In the genomic region with DNA sequence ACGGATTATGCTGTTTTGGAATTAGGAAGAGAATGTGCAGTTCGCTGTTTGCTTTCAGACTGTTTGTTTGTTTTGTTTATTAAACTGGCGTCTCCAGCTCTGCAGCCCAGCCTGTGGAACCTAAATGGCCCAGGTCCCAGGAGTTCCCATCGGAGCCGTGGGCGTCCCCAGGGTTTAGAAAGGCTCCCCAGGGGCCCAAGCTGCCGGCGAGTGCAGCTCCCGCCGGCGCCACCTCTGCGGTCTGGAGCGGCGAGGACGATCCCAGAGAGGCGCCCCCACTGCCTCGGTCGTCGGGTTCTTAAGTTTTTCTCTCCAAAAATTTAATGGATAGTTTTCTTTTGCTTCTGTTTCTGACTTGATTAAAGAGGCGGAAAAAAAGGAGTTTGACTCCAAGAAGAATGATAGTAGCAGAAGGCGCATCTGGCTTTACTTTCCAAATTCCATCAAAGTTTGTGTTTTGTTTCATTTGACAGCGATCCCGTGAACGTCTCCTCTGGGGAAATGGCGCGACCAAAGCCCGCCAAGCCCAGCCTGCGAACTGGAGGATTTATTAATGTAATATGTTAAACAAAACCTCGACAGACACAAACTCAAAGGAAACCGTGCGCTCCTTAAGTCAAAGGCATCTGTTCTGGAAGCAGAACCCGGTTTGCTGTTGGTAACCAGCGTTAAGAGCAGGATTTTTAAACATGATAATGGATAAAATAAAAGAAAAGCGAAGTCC, we compare ENCODE assay signal across 8 cellular contexts. TPM values are rescaled to one million over a fixed set of nuclear protein-coding genes. Genes with fewer than 3 reads are reported as not detected.
A peak's percentile ranks its signal among the peaks of the same experiment; 100 is the strongest.
DNase-seq lines count a peak whose midpoint lies in the region; ATAC-seq and TF ChIP-seq lines count a peak whose summit lies in the region.

No MANE protein-coding gene starts in this region.

- peak overlapping the region; percentile 62 for H3K27ac ChIP-seq in fibroblast of lung (ENCODE audit: insufficient read depth, low read length)

- H3K9me3 Mint-ChIP-seq in Calu3 (ENCODE audit: low read depth, unreplicated experiment): no peaks in the 10 kb centered on the region
- peaks cover 0 to 4% (median 0%) of the 10 kb centered on the region in 3 donors for H3K9me3 Mint-ChIP-seq in IgD-negative memory B cell
- H3K9me3 Mint-ChIP-seq in naive thymus-derived CD8-positive, alpha-beta T cell: no peaks in the 10 kb centered on the region

- H3K9ac ChIP-seq in fibroblast of lung (ENCODE audit: insufficient read depth, low read length): no peak overlapping the region

- H3K4me3 ChIP-seq in fibroblast of lung (replicated peaks in 1 of 4; ENCODE audit: control extremely low read depth in 1 of 4, insufficient read depth in 1 of 4, low read depth in 3 of 4, low read length in 4 of 4): peak overlapping the region; percentile 13 to 90 (median 62)

- H3K36me3 Mint-ChIP-seq in Calu3 (ENCODE audit: insufficient read depth, unreplicated experiment) (peaks cover 24% of the 10 kb centered on the region), IgD-negative memory B cell (peaks cover 2% of the 10 kb centered on the region)
- H3K36me3 Mint-ChIP-seq in naive thymus-derived CD8-positive, alpha-beta T cell: no peaks in the 10 kb centered on the region

- H3K4me1 Mint-ChIP-seq in Calu3 (ENCODE audit: low read depth, unreplicated experiment) (no peaks in the 10 kb centered on the region), IgD-negative memory B cell (peaks cover 6 to 13% (median 6%) of the 10 kb centered on the region in 3 donors)
- H3K4me1 Mint-ChIP-seq in naive thymus-derived CD8-positive, alpha-beta T cell: peaks cover 1 to 18% (median 9%) of the 10 kb centered on the region in 4 donors

- POLR2A ChIA-PET in naive thymus-derived CD8-positive, alpha-beta T cell (lab: Charles Lee): no interaction called here

- H3K79me2 ChIP-seq in fibroblast of lung (ENCODE audit: control insufficient read depth, insufficient read depth, low read length): peaks cover 34% of the 10 kb centered on the region

- H3K36me3 ChIP-seq in fibroblast of lung (ENCODE audit: control insufficient read depth, insufficient read depth, low read length): peaks cover 2% of the 10 kb centered on the region

- H3K27ac Mint-ChIP-seq in Calu3 (ENCODE audit: unreplicated experiment): no peak overlapping the region
- peak overlapping the region in 1 of 3 donors; percentile 62 for H3K27ac Mint-ChIP-seq in IgD-negative memory B cell
- no peak overlapping the region for H3K27ac Mint-ChIP-seq in naive thymus-derived CD8-positive, alpha-beta T cell

- H3K4me3 Mint-ChIP-seq in Calu3 (ENCODE audit: low read depth, unreplicated experiment) (peak overlapping the region; percentile 91), IgD-negative memory B cell (peak overlapping the region; percentile 82 to 97 (median 94))
- H3K4me3 Mint-ChIP-seq in naive thymus-derived CD8-positive, alpha-beta T cell: peak overlapping the region; percentile 62 to 85 (median 76)

- H3K9me3 ChIP-seq in fibroblast of lung (ENCODE audit: control insufficient read depth, insufficient read depth, low read depth, low read length): no peaks in the 10 kb centered on the region

- TF ChIP-seq CTCF in Calu3 (IDR thresholded peaks at IDR 0.05; ENCODE audit: unreplicated experiment) (no peak), fibroblast of lung (conservative IDR thresholded peaks at IDR 0.05 in 1 of 2, IDR thresholded peaks at IDR 0.05 in 1 of 2; ENCODE audit: low read depth in 1 of 2, low read length in 2 of 2) (no peak)

- H3K4me2 ChIP-seq in fibroblast of lung (ENCODE audit: extremely low read depth, insufficient read depth, low read length): peak overlapping the region; percentile 26

- no TSS peak for BruUV-seq in Calu3 (replicated peaks; lab: Mats Ljungman, UMichigan)

- peak overlapping the region; percentile 25 for H2AFZ ChIP-seq in fibroblast of lung (ENCODE audit: low read length)

- no peaks in the 10 kb centered on the region for H3K27me3 Mint-ChIP-seq in Calu3 (ENCODE audit: unreplicated experiment)
- H3K27me3 Mint-ChIP-seq in IgD-negative memory B cell: peaks cover 32% of the 10 kb centered on the region
- peaks cover 20 to 50% (median 34%) of the 10 kb centered on the region in 5 donors for H3K27me3 Mint-ChIP-seq in naive thymus-derived CD8-positive, alpha-beta T cell

- no peaks in the 10 kb centered on the region for H3K27me3 ChIP-seq in fibroblast of lung (ENCODE audit: control insufficient read depth, insufficient read depth, low read length)

- CTCF ChIA-PET in Calu3 (lab: Charles Lee): no interaction called here

- H3K4me1 ChIP-seq in fibroblast of lung (ENCODE audit: control insufficient read depth, extremely low read depth, insufficient read depth, low read length): peaks cover 8% of the 10 kb centered on the region

- intact Hi-C loops in Calu3 (cut with micrococcal nuclease; ENCODE audit: unreplicated experiment): loop anchor here (10.0 kb wide), 1 partner anchor 179 kb away; no protein-coding TSS in a partner anchor

- H4K20me1 ChIP-seq in fibroblast of lung (ENCODE audit: control insufficient read depth, extremely low read depth, insufficient read depth, low read length): no peaks in the 10 kb centered on the region

- peak; percentile 45 for ATAC-seq in SK-N-SH treated with all-trans-retinoic acid at 6 μM for 48 hours
- no peak for ATAC-seq in naive thymus-derived CD8-positive, alpha-beta T cell
- no peak for ATAC-seq in HG03139 (IDR thresholded peaks at IDR 0.05; ENCODE audit: unreplicated experiment)

- DNase-seq in Calu3 (peak; percentile 15), fibroblast of lung (ENCODE audit: low read depth in 2 of 2) (peak in 1 of 2 donors; percentile 38), GF-D8 (lab: John Stamatoyannopoulos, UW) (no peak)
- no peak for DNase-seq in naive thymus-derived CD8-positive, alpha-beta T cell
- no peak for DNase-seq in activated effector memory CD4-positive, alpha-beta T cell treated with Interleukin-2 at 50 U/mL for 16 hours

TF ChIP-seq in SK-N-SH treated with all-trans-retinoic acid at 6 μM for 48 hours, 23 proteins besides CTCF, POLR2A, EP300 and RAD21:
- no peak for TF ChIP-seq ESRRG (CRISPR knock-in tag; IDR thresholded peaks at IDR 0.05)
- no peak for TF ChIP-seq PPARA (CRISPR knock-in tag; IDR thresholded peaks at IDR 0.05; ENCODE audit: borderline replicate concordance)
- no peak for TF ChIP-seq ZNF8 (CRISPR knock-in tag; IDR thresholded peaks at IDR 0.05)
- TF ChIP-seq ZNF70 (CRISPR knock-in tag; IDR thresholded peaks at IDR 0.05): no peak
- TF ChIP-seq OSR1 (CRISPR knock-in tag; IDR thresholded peaks at IDR 0.05): no peak
- TF ChIP-seq, protein P1, sequence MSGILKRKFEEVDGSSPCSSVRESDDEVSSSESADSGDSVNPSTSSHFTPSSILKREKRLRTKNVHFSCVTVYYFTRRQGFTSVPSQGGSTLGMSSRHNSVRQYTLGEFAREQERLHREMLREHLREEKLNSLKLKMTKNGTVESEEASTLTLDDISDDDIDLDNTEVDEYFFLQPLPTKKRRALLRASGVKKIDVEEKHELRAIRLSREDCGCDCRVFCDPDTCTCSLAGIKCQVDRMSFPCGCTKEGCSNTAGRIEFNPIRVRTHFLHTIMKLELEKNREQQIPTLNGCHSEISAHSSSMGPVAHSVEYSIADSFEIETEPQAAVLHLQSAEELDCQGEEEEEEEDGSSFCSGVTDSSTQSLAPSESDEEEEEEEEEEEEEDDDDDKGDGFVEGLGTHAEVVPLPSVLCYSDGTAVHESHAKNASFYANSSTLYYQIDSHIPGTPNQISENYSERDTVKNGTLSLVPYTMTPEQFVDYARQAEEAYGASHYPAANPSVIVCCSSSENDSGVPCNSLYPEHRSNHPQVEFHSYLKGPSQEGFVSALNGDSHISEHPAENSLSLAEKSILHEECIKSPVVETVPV (CRISPR knock-in tag; IDR thresholded peaks at IDR 0.05): no peak
- no peak for TF ChIP-seq CSDC2 (CRISPR knock-in tag; IDR thresholded peaks at IDR 0.05)
- TF ChIP-seq ZFP3 (CRISPR knock-in tag; IDR thresholded peaks at IDR 0.05): no peak
- no peak for TF ChIP-seq SNAI2 (CRISPR knock-in tag; IDR thresholded peaks at IDR 0.05)
- TF ChIP-seq, protein P2, sequence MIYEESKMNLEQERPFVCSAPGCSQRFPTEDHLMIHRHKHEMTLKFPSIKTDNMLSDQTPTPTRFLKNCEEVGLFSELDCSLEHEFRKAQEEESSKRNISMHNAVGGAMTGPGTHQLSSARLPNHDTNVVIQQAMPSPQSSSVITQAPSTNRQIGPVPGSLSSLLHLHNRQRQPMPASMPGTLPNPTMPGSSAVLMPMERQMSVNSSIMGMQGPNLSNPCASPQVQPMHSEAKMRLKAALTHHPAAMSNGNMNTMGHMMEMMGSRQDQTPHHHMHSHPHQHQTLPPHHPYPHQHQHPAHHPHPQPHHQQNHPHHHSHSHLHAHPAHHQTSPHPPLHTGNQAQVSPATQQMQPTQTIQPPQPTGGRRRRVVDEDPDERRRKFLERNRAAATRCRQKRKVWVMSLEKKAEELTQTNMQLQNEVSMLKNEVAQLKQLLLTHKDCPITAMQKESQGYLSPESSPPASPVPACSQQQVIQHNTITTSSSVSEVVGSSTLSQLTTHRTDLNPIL (CRISPR knock-in tag; IDR thresholded peaks at IDR 0.05; ENCODE audit: low read depth): no peak

RNA-seq across cellular contexts. Expression of a gene that starts 0.7 kb away (rescaled TPM):
- total RNA-seq in Calu3 (2022) (3.2 and 3.7 TPM in 2 replicates), fibroblast of lung (10.8 and 12.6 TPM in 2 replicates)
- polyA plus RNA-seq in IgD-negative memory B cell (0.23 TPM), fibroblast of lung (7.6 and 15.7 TPM in 2 replicates)
- 8.3 and 17.6 TPM in 2 replicates for polyA plus RNA-seq in fibroblast of lung (2012)
- 8.2 and 15.6 TPM in 2 replicates for polyA minus RNA-seq in fibroblast of lung (ENCODE audit: low replicate concordance)
- total RNA-seq in naive thymus-derived CD8-positive, alpha-beta T cell: not detected
- under 1 TPM in 1 of 3 donors, not detected in 2; 0.07 TPM for polyA plus RNA-seq in naive thymus-derived CD8-positive, alpha-beta T cell
